Comparison of ENCODE assay signal across 13 cellular contexts in the genomic region with DNA sequence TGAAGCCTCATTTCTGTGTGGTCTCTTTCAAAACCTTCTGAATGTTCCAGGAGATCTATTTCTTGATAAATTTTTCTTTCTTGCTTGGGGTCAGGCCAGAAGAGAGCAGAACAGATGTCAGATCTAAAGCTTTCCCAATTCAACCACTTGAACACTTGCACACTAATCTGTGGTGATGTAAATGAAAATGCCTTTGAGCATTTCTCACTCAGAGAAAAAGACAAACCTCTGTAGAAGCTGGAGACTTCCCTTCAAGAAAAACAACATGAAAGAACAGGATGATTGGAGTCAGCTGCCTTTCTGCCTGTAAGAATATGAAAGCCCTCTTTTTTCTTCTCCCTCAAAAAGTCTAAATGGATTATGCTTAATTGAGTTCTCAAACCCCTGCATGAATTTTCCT. TPM values are rescaled to one million over a fixed set of nuclear protein-coding genes. Genes with fewer than 3 reads are reported as not detected.
DNase-seq lines count a peak whose midpoint lies in the region; ATAC-seq and TF ChIP-seq lines count a peak whose summit lies in the region.
"Had no signal": no experiment of that assay in that cellular context is flagged by ENCODE, and none has a peak within 500 bp of the region (broad histone marks: within the 10 kb centered on the region; RNA-seq: fewer than 3 reads in every experiment).

No MANE protein-coding gene starts in this region.

- H2AFZ ChIP-seq in Karpas-422 (ENCODE audit: low read length): no peak overlapping the region

- ATAC-seq in HG02588 (IDR thresholded peaks at IDR 0.05; ENCODE audit: unreplicated experiment): no peak
- ATAC-seq: GM12878 had no signal

- intact Hi-C loops in esophagus squamous epithelium (cut with DNase I) (no loop called here), prostate gland (cut with DNase I) (loop anchor here (1.0 kb wide), 1 partner anchor 34 kb away; no protein-coding TSS in a partner anchor)

- H3K27me3 ChIP-seq in Peyer's patch (no peaks in the 10 kb centered on the region), esophagus squamous epithelium (no peaks in the 10 kb centered on the region), prostate gland (replicated peaks; ENCODE audit: insufficient read depth) (no peaks in the 10 kb centered on the region), Karpas-422 (ENCODE audit: low read length) (no peaks in the 10 kb centered on the region)
- H3K27me3 ChIP-seq: dorsolateral prefrontal cortex, neutrophil had no signal

- H4K20me1 ChIP-seq in Karpas-422 (ENCODE audit: insufficient read depth, low read depth, low read length): no peaks in the 10 kb centered on the region

- no peaks in the 10 kb centered on the region for H3K9me2 ChIP-seq in Karpas-422 (replicated peaks; ENCODE audit: insufficient read depth, low read length)

- TF ChIP-seq CTCF in AG09319 (IDR thresholded peaks at IDR 0.05; ENCODE audit: low read depth, low read length) (no peak), Peyer's patch (IDR thresholded peaks at IDR 0.05) (no peak), esophagus squamous epithelium (IDR thresholded peaks at IDR 0.05) (no peak), prostate gland (IDR thresholded peaks at IDR 0.05) (no peak)

- DNase-seq in AG09319 (ENCODE audit: extremely low read depth, low read depth) (peak; percentile 57), Peyer's patch (no peak), esophagus squamous epithelium (lab: John Stamatoyannopoulos, UW) (no peak), prostate gland (ENCODE audit: low spot score) (no peak), Karpas-422 (no peak), NCI-H748 treated with DMSO at 0.1 percent for 48 hours (lab: John Stamatoyannopoulos, UW) (no peak)
- DNase-seq in activated effector memory CD4-positive, alpha-beta T cell treated with anti-CD3 and anti-CD28 coated beads, Interleukin-2, amount 50 U/mL, for 16 hours: no peak
- DNase-seq: CD4-positive, alpha-beta memory T cell; dorsolateral prefrontal cortex; OCI-M1 had no signal

- TF ChIP-seq POLR2A in Peyer's patch (IDR thresholded peaks at IDR 0.05) (no peak), esophagus squamous epithelium (IDR thresholded peaks at IDR 0.05) (no peak), prostate gland (IDR thresholded peaks at IDR 0.05) (no peak)

- no peaks in the 10 kb centered on the region for H3K79me2 ChIP-seq in Karpas-422 (ENCODE audit: low read length)

- H3K4me3 ChIP-seq in Peyer's patch (no peak overlapping the region), esophagus squamous epithelium (no peak overlapping the region), prostate gland (no peak overlapping the region), Karpas-422 (ENCODE audit: low read length) (no peak overlapping the region)
- H3K4me3 ChIP-seq: dorsolateral prefrontal cortex, GM12878 had no signal

- H3K36me3 ChIP-seq in Peyer's patch (no peaks in the 10 kb centered on the region), esophagus squamous epithelium (no peaks in the 10 kb centered on the region), prostate gland (no peaks in the 10 kb centered on the region), Karpas-422 (ENCODE audit: insufficient read depth, low read length) (no peaks in the 10 kb centered on the region)
- H3K36me3 ChIP-seq: neutrophil had no signal

- no peak overlapping the region for H3K9ac ChIP-seq in Karpas-422 (ENCODE audit: low read length)

- H3K4me2 ChIP-seq in Karpas-422 (ENCODE audit: low read depth, low read length, poor library complexity, severe bottlenecking): no peak overlapping the region

- H3K27ac ChIP-seq in Peyer's patch (peak overlapping the region in 3 of 4 donors; percentile 38 to 67 (median 55)), esophagus squamous epithelium (peak overlapping the region in 3 of 4 donors; percentile 18 to 85 (median 55)), prostate gland (peak overlapping the region; percentile 52 to 54), Karpas-422 (ENCODE audit: low read length) (no peak overlapping the region)
- H3K27ac ChIP-seq: neutrophil had no signal

- H3K9me3 ChIP-seq in Peyer's patch (no peaks in the 10 kb centered on the region), esophagus squamous epithelium (no peaks in the 10 kb centered on the region), prostate gland (no peaks in the 10 kb centered on the region), Karpas-422 (ENCODE audit: low read length) (no peaks in the 10 kb centered on the region)
- H3K9me3 ChIP-seq: neutrophil had no signal

- H3K4me1 ChIP-seq in Peyer's patch (peaks cover 0 to 20% (median 0%) of the 10 kb centered on the region in 4 donors), esophagus squamous epithelium (peaks cover 13 to 72% (median 35%) of the 10 kb centered on the region in 3 donors), prostate gland (replicated peaks) (no peaks in the 10 kb centered on the region), Karpas-422 (ENCODE audit: low read length) (no peaks in the 10 kb centered on the region)

RNA-seq across cellular contexts. Expression of a gene that starts 11.2 kb away (rescaled TPM):
- total RNA-seq in Peyer's patch: 10 to 100 TPM; 37.1 to 92.1 (median 79.1) TPM
- total RNA-seq in esophagus squamous epithelium: 100 to 1,000 TPM in 2 of 4 donors, 10 to 100 TPM in 2; 26.4 to 135 (median 91.3) TPM
- total RNA-seq in prostate gland: 1,000 to 10,000 TPM in 1 of 2 donors, 100 to 1,000 TPM in 1; 322 to 1,366 TPM
- total RNA-seq in Karpas-422 (2014; rRNA removed; shearing (Covaris generic); ENCODE audit: low replicate concordance): not detected in 2 replicates
- total RNA-seq: CD4-positive, alpha-beta memory T cell had no signal

Comparison
In these comparisons a context has a peak if more than half of its experiments do, and no peak if none do; other contexts are left out.
1. RNA of a gene that starts 11.2 kb away (total RNA-seq): 322 to 1,366 TPM in prostate gland, 26.4 to 135 TPM in esophagus squamous epithelium and 37.1 to 92.1 TPM in Peyer's patch; not detected in Karpas-422; every median in the first group is over 10 times any median in the second.